8 cellular contexts compared by ENCODE assay signal in the genomic region with DNA sequence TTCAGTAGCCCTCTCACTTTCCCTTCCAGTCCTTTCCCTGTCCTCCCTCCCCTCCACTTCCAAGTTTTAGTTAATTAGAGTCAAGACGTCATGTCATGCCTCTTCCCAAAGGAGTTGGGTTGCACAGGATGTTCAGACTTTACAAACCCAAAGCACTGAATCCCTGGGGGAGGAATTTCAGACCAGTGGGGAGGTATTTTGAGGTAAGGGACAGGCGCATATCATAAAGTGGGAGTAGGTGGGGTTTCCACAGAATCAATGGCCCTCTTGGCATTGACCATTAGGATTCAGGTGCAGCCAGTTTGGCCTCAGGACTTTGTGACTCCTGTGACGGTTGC. TPM values are rescaled to one million over a fixed set of nuclear protein-coding genes. Genes with fewer than 3 reads are reported as not detected.
DNase-seq lines count a peak whose midpoint lies in the region; ATAC-seq and TF ChIP-seq lines count a peak whose summit lies in the region.

No MANE protein-coding gene starts in this region.

- H3K4me3 ChIP-seq in OCI-LY3 (ENCODE audit: low read length) (peak overlapping the region; percentile 93), endodermal cell (ENCODE audit: low read length) (peak overlapping the region; percentile 94), neuron (ENCODE audit: low read length) (peak overlapping the region; percentile 70)

- H3K9me3 ChIP-seq in OCI-LY3 (ENCODE audit: insufficient read depth, low read length) (no peaks in the 10 kb centered on the region), endodermal cell (ENCODE audit: control insufficient read depth, low read length) (no peaks in the 10 kb centered on the region), neuron (ENCODE audit: low read length) (no peaks in the 10 kb centered on the region)

- peaks cover 11% of the 10 kb centered on the region for H3K4me1 Mint-ChIP-seq in endodermal cell

- H3K4me1 ChIP-seq in OCI-LY3 (ENCODE audit: low read length) (peaks cover 11% of the 10 kb centered on the region), endodermal cell (ENCODE audit: control insufficient read depth, insufficient read depth, low read length) (peaks cover 2% of the 10 kb centered on the region), neuron (ENCODE audit: insufficient read depth, low read length) (peaks cover 17% of the 10 kb centered on the region)

- no peak for ATAC-seq in GM21423 (IDR thresholded peaks at IDR 0.05; ENCODE audit: unreplicated experiment)

- H3K27ac ChIP-seq in C4-2B (peak overlapping the region; percentile 91), OCI-LY3 (ENCODE audit: low read length) (peak overlapping the region; percentile 72; the same call in 1 of the 2 replicates), endodermal cell (ENCODE audit: low read depth, low read length) (no peak overlapping the region)

- TF ChIP-seq CTCF in C4-2B (conservative IDR thresholded peaks at IDR 0.05) (no peak), OCI-LY3 (IDR thresholded peaks at IDR 0.05; ENCODE audit: low read depth, low read length) (no peak), endodermal cell (conservative IDR thresholded peaks at IDR 0.05) (no peak), GM13976 (IDR thresholded peaks at IDR 0.05; ENCODE audit: borderline replicate concordance, control extremely low read depth, extremely low read depth, insufficient read depth, missing control alignments) (no peak)

- no peaks in the 10 kb centered on the region for H4K20me1 ChIP-seq in OCI-LY3 (ENCODE audit: insufficient read depth, low read length)

- H3K9me3 Mint-ChIP-seq in endodermal cell, result no peaks in the 10 kb centered on the region

- 64 to 83% methylated on average over 2 to 3 of the region's 3 CpGs for WGBS in endodermal cell (ENCODE audit: insufficient coverage in 1 of 2, insufficient read length in 1 of 2), 2 experiments

- H3K4me2 ChIP-seq in OCI-LY3 (ENCODE audit: low read length), result peak overlapping the region; percentile 85

- H3K27ac Mint-ChIP-seq in endodermal cell, result peak overlapping the region; percentile 100

- peak overlapping the region; percentile 89 for H3K4me3 Mint-ChIP-seq in endodermal cell

- peak overlapping the region; percentile 97 for H3K9ac ChIP-seq in OCI-LY3 (ENCODE audit: low read length)
- H3K9ac ChIP-seq in endodermal cell (ENCODE audit: extremely low read depth, low read length, poor library complexity, severe bottlenecking), result peak overlapping the region; percentile 92

- DNase-seq in endodermal cell (no peak), amygdala (lab: John Stamatoyannopoulos, UW) (no peak), NCI-H1092 (lab: John Stamatoyannopoulos, UW) (no peak), GM13976 (ENCODE audit: low spot score) (no peak)

- H3K36me3 ChIP-seq in OCI-LY3 (replicated peaks; ENCODE audit: low read depth, low read length), result peaks cover 6% of the 10 kb centered on the region
- H3K36me3 ChIP-seq in endodermal cell (ENCODE audit: control insufficient read depth, insufficient read depth, low read length), result peaks cover 24% of the 10 kb centered on the region
- peaks cover 22% of the 10 kb centered on the region for H3K36me3 ChIP-seq in neuron (ENCODE audit: insufficient read depth, low read length)

- H3K27me3 ChIP-seq in OCI-LY3 (ENCODE audit: low read depth, low read length) (no peaks in the 10 kb centered on the region), endodermal cell (ENCODE audit: control insufficient read depth, insufficient read depth, low read length, poor library complexity, severe bottlenecking) (no peaks in the 10 kb centered on the region), neuron (ENCODE audit: insufficient read depth, low read length) (no peaks in the 10 kb centered on the region)

- in situ Hi-C loops in GM13976 (cut with MboI; ENCODE audit: low sequenced_read_pairs, unreplicated experiment), result no loop called here

- H2AFZ ChIP-seq in OCI-LY3 (ENCODE audit: low read depth, low read length) (no peak overlapping the region), neuron (ENCODE audit: low read depth, low read length) (peak overlapping the region; percentile 31)

- H3K79me2 ChIP-seq in OCI-LY3 (ENCODE audit: low read length), result peaks cover 25% of the 10 kb centered on the region

- H3K36me3 Mint-ChIP-seq in endodermal cell (ENCODE audit: low read depth), result peaks cover 31% of the 10 kb centered on the region

- no peaks in the 10 kb centered on the region for H3K27me3 Mint-ChIP-seq in endodermal cell (ENCODE audit: insufficient read depth)

RNA-seq across cellular contexts. Expression of gene ACP2, which starts 0.7 kb away (rescaled TPM):
- total RNA-seq in endodermal cell, result 10 to 100 TPM; 42.9 to 45.9 TPM
- polyA plus RNA-seq in endodermal cell (2013, experiment 1 of 2), result 34.7 TPM
- polyA plus RNA-seq in endodermal cell (2013, experiment 2 of 2), result 28.7 TPM

RNA-seq across cellular contexts. Expression of gene NR1H3, which starts 8.4 kb away (rescaled TPM):
- total RNA-seq in endodermal cell, result 10 to 100 TPM; 29.4 to 34.6 TPM
- polyA plus RNA-seq in endodermal cell (2013, experiment 1 of 2), result 19.1 TPM
- 17.6 TPM for polyA plus RNA-seq in endodermal cell (2013, experiment 2 of 2)

RNA-seq across cellular contexts. Expression of gene MADD, which starts 20.6 kb away (rescaled TPM):
- 10 to 100 TPM; 30.2 to 36.0 TPM for total RNA-seq in endodermal cell
- polyA plus RNA-seq in endodermal cell (2013, experiment 1 of 2), result 35.6 TPM
- 30.8 TPM for polyA plus RNA-seq in endodermal cell (2013, experiment 2 of 2)

RNA-seq across cellular contexts. Expression of gene DDB2, which starts 34.6 kb away (rescaled TPM):
- total RNA-seq in endodermal cell, result 10 to 100 TPM; 20.9 to 31.2 TPM
- 72.6 TPM for polyA plus RNA-seq in endodermal cell (2013, experiment 1 of 2)
- 69.3 TPM for polyA plus RNA-seq in endodermal cell (2013, experiment 2 of 2)
